8 cellular contexts compared by ENCODE assay signal in genomic region chr14:75996488-75996887, GRCh38.
"Had no signal": no experiment of that assay in that cellular context is flagged by ENCODE, and none has a peak within 500 bp of the region (broad histone marks: within the 10 kb centered on the region; RNA-seq: fewer than 3 reads in every experiment).

No MANE protein-coding gene starts in this region.

- H3K9me3 ChIP-seq: psoas muscle, testis had no signal

- DNase-seq: activated CD4-positive, alpha-beta T cell treated with anti-CD3 and anti-CD28 coated beads, Interleukin-2, amount 10 ng/mL, durations not matched to agents 7 days and 5 days; activated naive CD8-positive, alpha-beta T cell treated with anti-CD3 and anti-CD28 coated beads, Interleukin-2, amount 10 ng/mL, durations not matched to agents 7 days and 5 days; dermis blood vessel endothelial cell; small intestine; stimulated activated naive CD8-positive, alpha-beta T cell treated with anti-CD3 and anti-CD28 coated beads, Interleukin-15, Interleukin-2, amounts not matched to agents 100 U/mL and 50 U/mL, for 24 hours; SW 1271; testis had no signal

- H3K27me3 ChIP-seq: testis had no signal

- H3K4me3 ChIP-seq: testis had no signal

- ATAC-seq: stimulated activated naive CD8-positive, alpha-beta T cell treated with anti-CD3 and anti-CD28 coated beads, Interleukin-15, Interleukin-2, amounts not matched to agents 100 U/mL and 50 U/mL, for 24 hours had no signal
